Comparison of ENCODE assay signal across 16 cellular contexts in the genomic region with DNA sequence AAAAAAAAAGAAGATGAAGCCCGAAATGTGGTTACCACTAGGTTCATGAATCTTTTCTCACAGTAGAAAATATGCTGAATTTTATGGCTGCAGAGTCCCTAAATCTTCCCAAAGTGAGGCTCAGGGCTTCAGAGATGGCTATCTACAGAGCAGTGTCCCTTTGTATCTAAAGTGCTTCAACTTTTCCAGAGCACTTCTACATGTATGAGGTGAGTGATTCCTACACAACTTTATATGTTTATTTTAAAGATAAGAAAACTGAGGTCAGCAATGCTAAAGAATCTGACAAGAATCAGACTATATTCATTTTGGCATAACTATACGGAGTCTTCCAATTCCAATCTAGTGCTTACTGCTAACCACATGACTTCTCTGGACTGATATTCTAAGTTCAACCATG. TPM values are rescaled to one million over a fixed set of nuclear protein-coding genes. Genes with fewer than 3 reads are reported as not detected.
A peak's percentile ranks its signal among the peaks of the same experiment; 100 is the strongest.
DNase-seq lines count a peak whose midpoint lies in the region; ATAC-seq and TF ChIP-seq lines count a peak whose summit lies in the region.
"Had no signal": no experiment of that assay in that cellular context is flagged by ENCODE, and none has a peak within 500 bp of the region (broad histone marks: within the 10 kb centered on the region; RNA-seq: fewer than 3 reads in every experiment).

No MANE protein-coding gene starts in this region.

- H3K36me3 ChIP-seq in SK-N-SH (replicated peaks in 1 of 2; ENCODE audit: control insufficient read depth in 1 of 2, insufficient read depth in 2 of 2, low read length in 1 of 2) (peaks cover 0 to 5% of the 10 kb centered on the region in 2 experiments), ascending aorta (no peaks in the 10 kb centered on the region), prostate gland (no peaks in the 10 kb centered on the region)

- peaks cover 15% of the 10 kb centered on the region for H3F3A ChIP-seq in SK-N-SH (replicated peaks; ENCODE audit: insufficient read depth)

- H3K27ac ChIP-seq in SK-N-SH (ENCODE audit: low read depth in 2 of 2, low read length in 1 of 2) (peak overlapping the region in 1 of 2 experiments; percentile 39; a peak in 1 of 4 replicates), ascending aorta (peak overlapping the region; percentile 42 to 75), prostate gland (peak overlapping the region; percentile 14 to 30)
- H3K27ac ChIP-seq: BLaER1 treated with 17β-estradiol and CSF1 and Interleukin-3, amounts not matched to agents 10 nM and 100 nM had no signal

- H3K9me3 Mint-ChIP-seq in activated T-cell treated with anti-CD3 and anti-CD28 coated beads, Interleukin-2, amount 50 U/mL, for 4 hours, result no peaks in the 10 kb centered on the region
- H3K9me3 Mint-ChIP-seq: CD8-positive, alpha-beta memory T cell; H9 had no signal

- ATAC-seq in SK-N-SH treated with all-trans-retinoic acid at 6 μM for 48 hours, result no peak; the same call in 2 of the 3 replicates
- no peak for ATAC-seq in activated T-cell treated with anti-CD3 and anti-CD28 coated beads, Interleukin-2, amount 50 U/mL, for 4 hours
- ATAC-seq: HepG2 had no signal

- no peaks in the 10 kb centered on the region for H4K20me1 ChIP-seq in SK-N-SH (ENCODE audit: insufficient read depth)

- intact Hi-C loops in ascending aorta (cut with DNase I) (no loop called here), prostate gland (cut with DNase I) (no loop called here)

- H3K4me1 ChIP-seq in SK-N-SH (ENCODE audit: control insufficient read depth in 1 of 2, insufficient read depth in 2 of 2, low read depth in 1 of 2, low read length in 1 of 2) (peaks cover 5 to 16% of the 10 kb centered on the region in 2 experiments; a peak in 3 of 4 replicates), ascending aorta (peaks cover 5 to 17% of the 10 kb centered on the region in 2 donors), prostate gland (replicated peaks) (no peaks in the 10 kb centered on the region)
- H3K4me1 ChIP-seq: BLaER1 treated with 17β-estradiol and CSF1 and Interleukin-3, amounts not matched to agents 10 nM and 100 nM had no signal

- no peak overlapping the region for H3K4me3 Mint-ChIP-seq in activated T-cell treated with anti-CD3 and anti-CD28 coated beads, Interleukin-2, amount 50 U/mL, for 4 hours
- H3K4me3 Mint-ChIP-seq: B cell; CD4-positive, CD25-positive, alpha-beta regulatory T cell; CD8-positive, alpha-beta memory T cell; H9 had no signal

- no peak for DNase-seq in SK-N-SH
- DNase-seq in ascending aorta (ENCODE audit: low spot score in 2 of 2), result no peak
- no peak for DNase-seq in prostate gland (ENCODE audit: low spot score)
- no peak for DNase-seq in foreskin melanocyte
- DNase-seq in NCI-H446 treated with DMSO at 0.1 percent for 48 hours (lab: John Stamatoyannopoulos, UW), result no peak
- no peak for DNase-seq in activated T-cell treated with anti-CD3 and anti-CD28 coated beads, Interleukin-2, amount 50 U/mL, for 4 hours
- no peak for DNase-seq in SW 1271 (lab: John Stamatoyannopoulos, UW)
- DNase-seq: 8988T; CD4-positive, CD25-positive, alpha-beta regulatory T cell; CD8-positive, alpha-beta memory T cell; COR-L47; H9 had no signal

- CTCF ChIA-PET in SK-N-SH (lab: Yijun Ruan, JAX), result no interaction called here

- no peak overlapping the region for H2AFZ ChIP-seq in SK-N-SH (ENCODE audit: low read depth)

- H3K4me2 ChIP-seq in SK-N-SH, result no peak overlapping the region
- H3K4me2 ChIP-seq: BLaER1 treated with 17β-estradiol and CSF1 and Interleukin-3, amounts not matched to agents 10 nM and 100 nM had no signal

- H3K36me3 Mint-ChIP-seq in activated T-cell treated with anti-CD3 and anti-CD28 coated beads, Interleukin-2, amount 50 U/mL, for 4 hours (ENCODE audit: insufficient read depth), result peaks cover 25% of the 10 kb centered on the region

- TF ChIP-seq CTCF in SK-N-SH (IDR thresholded peaks at IDR 0.05) (no peak), ascending aorta (IDR thresholded peaks at IDR 0.05) (no peak), prostate gland (IDR thresholded peaks at IDR 0.05) (no peak)

- peaks cover 22% of the 10 kb centered on the region; the same call in 1 of the 2 replicates for H3K79me2 ChIP-seq in SK-N-SH (ENCODE audit: insufficient read depth)

- 87% methylated on average over 2 of the region's 2 CpGs for WGBS in SK-N-SH (ENCODE audit: low lambda C conversion rate)
- 64% methylated on average over 2 of the region's 2 CpGs for WGBS in prostate gland

- H3K9me2 ChIP-seq in SK-N-SH, result no peaks in the 10 kb centered on the region

- no peaks in the 10 kb centered on the region for H3K27me3 ChIP-seq in SK-N-SH (ENCODE audit: insufficient read depth)
- H3K27me3 ChIP-seq in ascending aorta, result no peaks in the 10 kb centered on the region
- H3K27me3 ChIP-seq in prostate gland (replicated peaks; ENCODE audit: insufficient read depth), result no peaks in the 10 kb centered on the region
- H3K27me3 ChIP-seq: BLaER1 treated with 17β-estradiol and CSF1 and Interleukin-3, amounts not matched to agents 10 nM and 100 nM had no signal

- TF ChIP-seq EP300 in SK-N-SH (IDR thresholded peaks at IDR 0.05; ENCODE audit: borderline replicate concordance in 1 of 2, low read depth in 1 of 2, low read length in 1 of 2), result no peak

- H3K4me1 Mint-ChIP-seq in activated T-cell treated with anti-CD3 and anti-CD28 coated beads, Interleukin-2, amount 50 U/mL, for 4 hours (ENCODE audit: low read depth), result peaks cover 4% of the 10 kb centered on the region

- H3K9me3 ChIP-seq in SK-N-SH (no peaks in the 10 kb centered on the region), ascending aorta (no peaks in the 10 kb centered on the region), prostate gland (no peaks in the 10 kb centered on the region)

- H3K4me3 ChIP-seq in SK-N-SH (ENCODE audit: low read depth in 2 of 2, low read length in 1 of 2), result no peak overlapping the region
- no peak overlapping the region for H3K4me3 ChIP-seq in ascending aorta
- H3K4me3 ChIP-seq in prostate gland, result no peak overlapping the region
- H3K4me3 ChIP-seq: BLaER1 treated with 17β-estradiol and CSF1 and Interleukin-3, amounts not matched to agents 10 nM and 100 nM had no signal

- H3K27me3 Mint-ChIP-seq in activated T-cell treated with anti-CD3 and anti-CD28 coated beads, Interleukin-2, amount 50 U/mL, for 4 hours (ENCODE audit: low read depth), result no peaks in the 10 kb centered on the region
- H3K27me3 Mint-ChIP-seq: B cell; CD4-positive, CD25-positive, alpha-beta regulatory T cell; CD8-positive, alpha-beta memory T cell had no signal

- no peak for TF ChIP-seq RAD21 in SK-N-SH (IDR thresholded peaks at IDR 0.05; ENCODE audit: low read length)

- TF ChIP-seq POLR2A in prostate gland (IDR thresholded peaks at IDR 0.05), result no peak

- H3K9ac ChIP-seq in SK-N-SH, result no peak overlapping the region
- H3K9ac ChIP-seq: BLaER1 treated with 17β-estradiol and CSF1 and Interleukin-3, amounts not matched to agents 10 nM and 100 nM had no signal

- POLR2A ChIA-PET in SK-N-SH (lab: Yijun Ruan, JAX), result no interaction called here

TF ChIP-seq in SK-N-SH treated with all-trans-retinoic acid at 6 μM for 48 hours, 23 proteins besides CTCF, POLR2A, EP300 and RAD21 (continues in another document):
- TF ChIP-seq, protein P1, sequence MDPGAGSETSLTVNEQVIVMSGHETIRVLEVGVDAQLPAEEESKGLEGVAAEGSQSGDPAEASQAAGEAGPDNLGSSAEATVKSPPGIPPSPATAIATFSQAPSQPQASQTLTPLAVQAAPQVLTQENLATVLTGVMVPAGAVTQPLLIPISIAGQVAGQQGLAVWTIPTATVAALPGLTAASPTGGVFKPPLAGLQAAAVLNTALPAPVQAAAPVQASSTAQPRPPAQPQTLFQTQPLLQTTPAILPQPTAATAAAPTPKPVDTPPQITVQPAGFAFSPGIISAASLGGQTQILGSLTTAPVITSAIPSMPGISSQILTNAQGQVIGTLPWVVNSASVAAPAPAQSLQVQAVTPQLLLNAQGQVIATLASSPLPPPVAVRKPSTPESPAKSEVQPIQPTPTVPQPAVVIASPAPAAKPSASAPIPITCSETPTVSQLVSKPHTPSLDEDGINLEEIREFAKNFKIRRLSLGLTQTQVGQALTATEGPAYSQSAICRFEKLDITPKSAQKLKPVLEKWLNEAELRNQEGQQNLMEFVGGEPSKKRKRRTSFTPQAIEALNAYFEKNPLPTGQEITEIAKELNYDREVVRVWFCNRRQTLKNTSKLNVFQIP (CRISPR knock-in tag; IDR thresholded peaks at IDR 0.05; ENCODE audit: borderline replicate concordance, low read depth), result no peak
- TF ChIP-seq ISL1 (CRISPR knock-in tag; IDR thresholded peaks at IDR 0.05) (peak; percentile 69), ZNF565 (CRISPR knock-in tag; conservative IDR thresholded peaks at IDR 0.05; ENCODE audit: low read depth) (no peak)

TF ChIP-seq in SK-N-SH, 30 proteins besides CTCF, POLR2A, EP300 and RAD21 (continues in another document):
- TF ChIP-seq NRF1 (IDR thresholded peaks at IDR 0.05; ENCODE audit: low read depth, low read length), result no peak
- no peak for TF ChIP-seq NFIC (IDR thresholded peaks at IDR 0.05; ENCODE audit: borderline replicate concordance)
- TF ChIP-seq, protein P2, sequence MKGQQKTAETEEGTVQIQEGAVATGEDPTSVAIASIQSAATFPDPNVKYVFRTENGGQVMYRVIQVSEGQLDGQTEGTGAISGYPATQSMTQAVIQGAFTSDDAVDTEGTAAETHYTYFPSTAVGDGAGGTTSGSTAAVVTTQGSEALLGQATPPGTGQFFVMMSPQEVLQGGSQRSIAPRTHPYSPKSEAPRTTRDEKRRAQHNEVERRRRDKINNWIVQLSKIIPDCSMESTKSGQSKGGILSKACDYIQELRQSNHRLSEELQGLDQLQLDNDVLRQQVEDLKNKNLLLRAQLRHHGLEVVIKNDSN (IDR thresholded peaks at IDR 0.05; ENCODE audit: borderline replicate concordance, low read depth), result no peak
- no peak for TF ChIP-seq MXI1 (IDR thresholded peaks at IDR 0.05; ENCODE audit: low read depth, low read length)
- TF ChIP-seq FOXM1 (IDR thresholded peaks at IDR 0.05; ENCODE audit: low read depth), result no peak
- TF ChIP-seq POLR2AphosphoS5 (IDR thresholded peaks at IDR 0.05; ENCODE audit: low read depth, low read length), result no peak

RNA-seq across cellular contexts. Expression of a gene that starts 53.2 kb away (rescaled TPM):
- polyA plus RNA-seq in SK-N-SH (2012; rRNA removed), result 37.5 and 48.2 TPM in 2 replicates
- polyA plus RNA-seq in SK-N-SH (2012; cell fraction: cytosol; rRNA removed), result 39.8 and 47.0 TPM in 2 replicates
- polyA plus RNA-seq in SK-N-SH (2012; cell fraction: nucleus; rRNA removed), result 38.6 and 42.4 TPM in 2 replicates
- total RNA-seq in ascending aorta (28.2 TPM), prostate gland (10 to 100 TPM; 43.3 to 51.1 TPM)
- 100 to 1,000 TPM in 1 of 3 donors, 10 to 100 TPM in 2; 83.4 to 107 (median 88.1) TPM for total RNA-seq in activated T-cell treated with anti-CD3 and anti-CD28 coated beads, Interleukin-2, amount 50 U/mL, for 4 hours

RNA-seq across cellular contexts. Expression of a gene that starts 53.3 kb away (rescaled TPM):
- 6.7 and 8.6 TPM in 2 replicates for polyA plus RNA-seq in SK-N-SH (2012; rRNA removed)
- 8.0 and 8.9 TPM in 2 replicates for polyA plus RNA-seq in SK-N-SH (2012; cell fraction: cytosol; rRNA removed)
- 7.1 and 13.0 TPM in 2 replicates for polyA plus RNA-seq in SK-N-SH (2012; cell fraction: nucleus; rRNA removed)
- total RNA-seq in ascending aorta (0.85 TPM), prostate gland (10 to 100 TPM in 1 of 2 donors, 1 to 10 TPM in 1; 8.9 to 10.2 TPM)
- 10 to 100 TPM; 11.6 to 14.1 (median 13.3) TPM for total RNA-seq in activated T-cell treated with anti-CD3 and anti-CD28 coated beads, Interleukin-2, amount 50 U/mL, for 4 hours
